1 cellular context compared by ENCODE assay signal in the genomic region with DNA sequence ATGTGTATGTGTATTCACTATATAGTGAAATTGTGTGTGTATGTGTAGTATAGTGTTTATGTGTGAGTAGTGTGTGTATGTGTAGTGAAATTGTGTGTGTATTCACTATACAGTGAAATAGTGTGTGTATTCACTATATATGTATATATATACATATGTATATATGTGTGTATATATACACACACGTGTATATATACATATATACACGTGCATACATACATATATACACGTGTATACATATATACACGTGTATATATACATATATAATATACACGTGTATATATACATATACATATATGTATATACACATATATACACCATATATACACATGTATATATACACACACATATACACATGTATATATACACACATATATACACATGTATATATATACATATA.
TF ChIP-seq lines count a peak whose summit lies in the region.

No MANE protein-coding gene starts in this region.

TF ChIP-seq in HepG2, 621 proteins besides CTCF, POLR2A, EP300 and RAD21:
- TF ChIP-seq, protein P1, sequence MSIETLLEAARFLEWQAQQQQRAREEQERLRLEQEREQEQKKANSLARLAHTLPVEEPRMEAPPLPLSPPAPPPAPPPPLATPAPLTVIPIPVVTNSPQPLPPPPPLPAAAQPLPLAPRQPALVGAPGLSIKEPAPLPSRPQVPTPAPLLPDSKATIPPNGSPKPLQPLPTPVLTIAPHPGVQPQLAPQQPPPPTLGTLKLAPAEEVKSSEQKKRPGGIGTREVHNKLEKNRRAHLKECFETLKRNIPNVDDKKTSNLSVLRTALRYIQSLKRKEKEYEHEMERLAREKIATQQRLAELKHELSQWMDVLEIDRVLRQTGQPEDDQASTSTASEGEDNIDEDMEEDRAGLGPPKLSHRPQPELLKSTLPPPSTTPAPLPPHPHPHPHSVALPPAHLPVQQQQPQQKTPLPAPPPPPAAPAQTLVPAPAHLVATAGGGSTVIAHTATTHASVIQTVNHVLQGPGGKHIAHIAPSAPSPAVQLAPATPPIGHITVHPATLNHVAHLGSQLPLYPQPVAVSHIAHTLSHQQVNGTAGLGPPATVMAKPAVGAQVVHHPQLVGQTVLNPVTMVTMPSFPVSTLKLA (IDR thresholded peaks at IDR 0.05): peak; percentile 92
- TF ChIP-seq SKI (IDR thresholded peaks at IDR 0.05; ENCODE audit: partially characterized antibody): no peak
